In the genomic region with DNA sequence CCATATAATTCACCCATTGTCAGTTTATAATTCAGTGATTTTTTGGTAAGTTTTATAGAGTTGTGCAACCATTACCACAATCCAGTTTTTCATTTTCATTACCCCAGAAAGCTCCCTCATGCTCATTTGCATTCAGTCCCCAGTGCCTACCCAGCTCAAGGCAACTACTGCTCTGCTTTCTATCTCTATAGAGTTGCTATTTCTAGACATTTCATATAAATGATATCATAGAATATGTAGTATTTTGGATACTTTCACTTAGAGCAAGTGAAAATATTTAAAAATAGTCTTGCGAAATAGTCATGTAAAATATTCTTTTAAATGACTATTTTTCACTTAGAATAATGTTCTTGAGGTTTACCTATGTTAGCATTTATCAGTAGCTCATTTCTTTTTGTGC, we compare ENCODE assay signal across 15 cellular contexts. TPM values are rescaled to one million over a fixed set of nuclear protein-coding genes. Genes with fewer than 3 reads are reported as not detected.
DNase-seq lines count a peak whose midpoint lies in the region; ATAC-seq and TF ChIP-seq lines count a peak whose summit lies in the region.
"Had no signal": no experiment of that assay in that cellular context is flagged by ENCODE, and none has a peak within 500 bp of the region (broad histone marks: within the 10 kb centered on the region; RNA-seq: fewer than 3 reads in every experiment).

No MANE protein-coding gene starts in this region.

- DNase-seq in fibroblast of the aortic adventitia (ENCODE audit: low read depth) = peak; percentile 7
- DNase-seq in AML-193 (lab: John Stamatoyannopoulos, UW) = no peak
- no peak for DNase-seq in NAMALWA (ENCODE audit: low spot score)
- no peak for DNase-seq in T-helper 2 cell
- DNase-seq: activated CD4-positive, CD25-positive, alpha-beta regulatory T cell treated with anti-CD3 and anti-CD28 coated beads, Interleukin-2, amount 50 U/mL, for 72 hours; activated CD8-positive, alpha-beta memory T cell treated with anti-CD3 and anti-CD28 coated beads, Interleukin-2, amount 50 U/mL, for 4 hours; activated naive CD8-positive, alpha-beta T cell treated with anti-CD3 and anti-CD28 coated beads, Interleukin-2, amount 10 ng/mL, durations not matched to agents 7 days and 5 days; caudate nucleus; NCI-H510A; stimulated activated naive CD8-positive, alpha-beta T cell treated with anti-CD3 and anti-CD28 coated beads, Interleukin-15, Interleukin-2, amounts not matched to agents 100 U/mL and 50 U/mL, for 24 hours; uterus had no signal

- ATAC-seq in GM19351 (IDR thresholded peaks at IDR 0.05; ENCODE audit: unreplicated experiment) (peak; percentile 91), HG02571 (IDR thresholded peaks at IDR 0.05; ENCODE audit: unreplicated experiment) (peak; percentile 62), HG03196 (IDR thresholded peaks at IDR 0.05; ENCODE audit: unreplicated experiment) (peak; percentile 64)
- ATAC-seq: stimulated activated naive CD8-positive, alpha-beta T cell treated with anti-CD3 and anti-CD28 coated beads, Interleukin-15, Interleukin-2, amounts not matched to agents 100 U/mL and 50 U/mL, for 24 hours had no signal

- TF ChIP-seq CTCF in fibroblast of the aortic adventitia (IDR thresholded peaks at IDR 0.05; ENCODE audit: insufficient read depth, low read length) = no peak

- no peak overlapping the region for H3K4me3 ChIP-seq in fibroblast of the aortic adventitia (ENCODE audit: low read depth, low read length)
- H3K4me3 ChIP-seq: BLaER1 treated with 17β-estradiol and CSF1 and Interleukin-3, amounts not matched to agents 10 nM and 100 nM; uterus had no signal

RNA-seq across cellular contexts. Expression of a gene that starts 42.1 kb away (rescaled TPM):
- 19.1 and 20.6 TPM in 2 replicates for total RNA-seq in fibroblast of the aortic adventitia (ENCODE audit: low replicate concordance)

RNA-seq across cellular contexts. Expression of a gene that starts 42.3 kb away (rescaled TPM):
- total RNA-seq in fibroblast of the aortic adventitia (ENCODE audit: low replicate concordance) = 104 and 231 TPM in 2 replicates

RNA-seq across cellular contexts. Expression of a gene that starts 48.6 kb away (rescaled TPM):
- 17.3 and 42.4 TPM in 2 replicates for total RNA-seq in fibroblast of the aortic adventitia (ENCODE audit: low replicate concordance)
